In the genomic region with DNA sequence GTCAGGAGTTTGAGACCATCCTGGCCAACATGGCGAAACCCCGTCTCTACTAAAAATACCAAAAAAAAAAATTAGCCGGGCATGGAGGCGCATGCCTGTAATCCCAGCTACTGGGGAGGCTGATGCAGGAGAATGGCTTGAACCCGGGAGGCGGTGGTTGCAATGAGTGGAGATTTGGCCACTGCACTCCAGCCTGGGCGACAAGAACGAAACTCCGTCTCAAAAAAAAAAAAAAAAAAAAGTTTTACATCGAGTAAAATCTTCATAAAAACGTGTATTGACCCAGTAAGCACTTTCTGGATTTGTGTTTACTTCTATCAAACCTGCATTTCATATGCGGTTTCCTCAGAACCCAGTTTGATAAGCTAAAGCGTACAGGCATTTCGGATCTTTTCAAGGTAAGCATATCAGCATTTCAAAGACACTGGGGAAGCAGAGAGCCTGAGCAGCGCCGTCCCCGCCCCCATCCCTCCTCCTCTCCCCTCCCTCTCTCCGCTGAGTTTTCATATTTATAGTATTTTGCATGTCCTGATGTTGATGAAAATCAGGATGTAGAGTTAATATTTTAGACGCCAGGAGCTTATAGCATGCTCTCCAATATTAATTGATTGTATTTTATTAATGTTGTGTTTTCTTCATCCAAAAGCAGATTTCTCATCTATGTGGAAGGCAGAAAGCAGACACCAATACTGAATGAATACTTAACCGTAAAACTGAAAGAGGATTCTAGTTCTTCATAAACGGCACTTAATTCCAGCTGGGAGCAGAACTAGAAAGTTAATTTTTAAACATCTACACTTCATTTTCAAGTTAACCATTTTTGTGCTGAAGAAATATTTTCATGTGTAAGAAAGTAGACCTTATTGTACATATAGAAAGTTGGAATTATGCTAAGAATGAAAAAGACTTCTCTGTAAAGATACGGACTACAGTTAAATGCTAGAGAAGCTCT, we compare ENCODE assay signal across 8 cellular contexts. TPM values are rescaled to one million over a fixed set of nuclear protein-coding genes. Genes with fewer than 3 reads are reported as not detected.
DNase-seq lines count a peak whose midpoint lies in the region; ATAC-seq and TF ChIP-seq lines count a peak whose summit lies in the region.

No MANE protein-coding gene starts in this region.

- TF ChIP-seq POLR2A in vagina (IDR thresholded peaks at IDR 0.05), result no peak

- H3K36me3 ChIP-seq in heart right ventricle (no peaks in the 10 kb centered on the region), vagina (no peaks in the 10 kb centered on the region)

- H3K9me3 Mint-ChIP-seq in activated naive CD8-positive, alpha-beta T cell treated with anti-CD3 and anti-CD28 coated beads, Interleukin-2, amount 50 U/mL, for 24 hours, result no peaks in the 10 kb centered on the region
- no peaks in the 10 kb centered on the region for H3K9me3 Mint-ChIP-seq in memory B cell

- intact Hi-C loops in heart right ventricle (cut with DNase I) (no loop called here), cardiac septum (cut with DNase I) (no loop called here), vagina (cut with DNase I) (no loop called here)

- H3K36me3 Mint-ChIP-seq in activated naive CD8-positive, alpha-beta T cell treated with anti-CD3 and anti-CD28 coated beads, Interleukin-2, amount 50 U/mL, for 24 hours (ENCODE audit: low read depth), result no peaks in the 10 kb centered on the region
- H3K36me3 Mint-ChIP-seq in memory B cell, result no peaks in the 10 kb centered on the region

- H3K9me3 ChIP-seq in heart right ventricle (no peaks in the 10 kb centered on the region), vagina (no peaks in the 10 kb centered on the region)

- DNase-seq in heart right ventricle (no peak), cardiac septum (ENCODE audit: low spot score) (no peak), memory B cell (ENCODE audit: low spot score in 2 of 2) (no peak), vagina (ENCODE audit: extremely low spot score in 2 of 2) (no peak), NCI-H1436 treated with DMSO at 0.1 percent for 48 hours (lab: John Stamatoyannopoulos, UW) (no peak), SIG-M5 (lab: John Stamatoyannopoulos, UW) (no peak)
- DNase-seq in activated naive CD8-positive, alpha-beta T cell treated with anti-CD3 and anti-CD28 coated beads, Interleukin-2, amount 50 U/mL, for 24 hours, result no peak

- ATAC-seq in heart right ventricle (no peak), memory B cell (ENCODE audit: low read depth) (peak; percentile 60), GM21423 (IDR thresholded peaks at IDR 0.05; ENCODE audit: unreplicated experiment) (no peak)
- no peak for ATAC-seq in activated naive CD8-positive, alpha-beta T cell treated with anti-CD3 and anti-CD28 coated beads, Interleukin-2, amount 50 U/mL, for 24 hours

- H3K4me1 ChIP-seq in heart right ventricle (peaks cover 0 to 5% (median 0%) of the 10 kb centered on the region in 9 donors), vagina (no peaks in the 10 kb centered on the region)

- WGBS in heart right ventricle, 2 donors, result 29 to 34% methylated on average over 22 of the region's 22 CpGs

- H3K4me3 ChIP-seq in heart right ventricle (peak overlapping the region in 8 of 10 donors; percentile 21 to 39 (median 31)), vagina (peak overlapping the region; percentile 11 to 22)

- TF ChIP-seq CTCF in heart right ventricle (IDR thresholded peaks at IDR 0.05) (no peak), vagina (IDR thresholded peaks at IDR 0.05) (no peak)

- peaks cover 4% of the 10 kb centered on the region for H3K4me1 Mint-ChIP-seq in activated naive CD8-positive, alpha-beta T cell treated with anti-CD3 and anti-CD28 coated beads, Interleukin-2, amount 50 U/mL, for 24 hours
- peaks cover 22% of the 10 kb centered on the region for H3K4me1 Mint-ChIP-seq in memory B cell

- H3K27ac ChIP-seq in heart right ventricle, result no peak overlapping the region
- no peak overlapping the region for H3K27ac ChIP-seq in vagina

- H3K27ac Mint-ChIP-seq in activated naive CD8-positive, alpha-beta T cell treated with anti-CD3 and anti-CD28 coated beads, Interleukin-2, amount 50 U/mL, for 24 hours, result no peak overlapping the region
- no peak overlapping the region for H3K27ac Mint-ChIP-seq in memory B cell

- H3K27me3 ChIP-seq in heart right ventricle (no peaks in the 10 kb centered on the region), vagina (no peaks in the 10 kb centered on the region)

- H3K27me3 Mint-ChIP-seq in activated naive CD8-positive, alpha-beta T cell treated with anti-CD3 and anti-CD28 coated beads, Interleukin-2, amount 50 U/mL, for 24 hours, result no peaks in the 10 kb centered on the region
- H3K27me3 Mint-ChIP-seq in memory B cell, result peaks cover 2% of the 10 kb centered on the region

- peak overlapping the region; percentile 42 for H3K4me3 Mint-ChIP-seq in activated naive CD8-positive, alpha-beta T cell treated with anti-CD3 and anti-CD28 coated beads, Interleukin-2, amount 50 U/mL, for 24 hours
- peak overlapping the region; percentile 37 for H3K4me3 Mint-ChIP-seq in memory B cell

RNA-seq across cellular contexts. Expression of gene HIP1R, which starts 9.2 kb away (rescaled TPM):
- total RNA-seq in heart right ventricle (10 to 100 TPM; 13.7 to 26.4 (median 17.5) TPM), cardiac septum (16.6 TPM), vagina (66.0 TPM)
- 10 to 100 TPM; 25.9 to 37.7 TPM for polyA plus RNA-seq in heart right ventricle

RNA-seq across cellular contexts. Expression of gene CCDC62, which starts 51.7 kb away (rescaled TPM):
- total RNA-seq in heart right ventricle, result 1 to 10 TPM in 5 of 10 donors, under 1 TPM in 5; 0.47 to 2.2 (median 0.90) TPM
- polyA plus RNA-seq in heart right ventricle, result under 1 TPM; 0.12 to 0.37 TPM
- 0.65 TPM for total RNA-seq in cardiac septum
- total RNA-seq in vagina, result 0.98 TPM
